16 cellular contexts compared by ENCODE assay signal in genomic region chr6:127496471-127496870, GRCh38.
"Had no signal": no experiment of that assay in that cellular context is flagged by ENCODE, and none has a peak within 500 bp of the region (broad histone marks: within the 10 kb centered on the region; RNA-seq: fewer than 3 reads in every experiment).

No MANE protein-coding gene starts in this region.

- H2AFZ ChIP-seq: neural progenitor cell had no signal

- H3K27me3 Mint-ChIP-seq: T-helper 17 cell had no signal

- H3K4me2 ChIP-seq: neural progenitor cell had no signal

- ATAC-seq: body of pancreas, lower lobe of right lung, T-helper 17 cell, WTC11 had no signal

- H3K4me3 ChIP-seq: body of pancreas, lower lobe of right lung, neural progenitor cell, skin epidermis, stomach, thoracic aorta had no signal

- H3K9me3 ChIP-seq: body of pancreas, lower lobe of right lung, stomach, thoracic aorta had no signal

- H3K4me3 Mint-ChIP-seq: activated naive CD4-positive, alpha-beta T cell treated with anti-CD3 and anti-CD28 coated beads for 36 hours; neural progenitor cell; T-helper 17 cell; WTC11 had no signal

- H3K9ac ChIP-seq: neural progenitor cell had no signal

- H3K27me3 ChIP-seq: body of pancreas, neural progenitor cell, stomach had no signal

- H3K27ac Mint-ChIP-seq: activated naive CD4-positive, alpha-beta T cell treated with anti-CD3 and anti-CD28 coated beads for 36 hours; neural progenitor cell; T-helper 17 cell; WTC11 had no signal

- H3K36me3 ChIP-seq: lower lobe of right lung, stomach, thoracic aorta had no signal

- H3K4me1 ChIP-seq: body of pancreas, lower lobe of right lung, neural progenitor cell, stomach had no signal

- H3K9me3 Mint-ChIP-seq: activated naive CD4-positive, alpha-beta T cell treated with anti-CD3 and anti-CD28 coated beads for 36 hours had no signal

- DNase-seq: activated CD4-positive, alpha-beta T cell treated with anti-CD3 and anti-CD28 coated beads for 48 hours; activated CD8-positive, alpha-beta memory T cell treated with anti-CD3 and anti-CD28 coated beads for 24 hours; activated naive CD4-positive, alpha-beta T cell treated with anti-CD3 and anti-CD28 coated beads for 36 hours; body of pancreas; cerebellar nuclear complex; hippocampal formation; lower lobe of right lung; midbrain; retina; stimulated activated CD4-positive, alpha-beta T cell treated with anti-CD3 and anti-CD28 coated beads, Interleukin-4, amount 100 ng/mL, for 4 hours; stomach; T-helper 17 cell had no signal

- H3K4me1 Mint-ChIP-seq: neural progenitor cell, WTC11 had no signal

- H3K27ac ChIP-seq: body of pancreas, lower lobe of right lung, neural progenitor cell, skin epidermis, stomach, thoracic aorta had no signal
